In the genomic region with DNA sequence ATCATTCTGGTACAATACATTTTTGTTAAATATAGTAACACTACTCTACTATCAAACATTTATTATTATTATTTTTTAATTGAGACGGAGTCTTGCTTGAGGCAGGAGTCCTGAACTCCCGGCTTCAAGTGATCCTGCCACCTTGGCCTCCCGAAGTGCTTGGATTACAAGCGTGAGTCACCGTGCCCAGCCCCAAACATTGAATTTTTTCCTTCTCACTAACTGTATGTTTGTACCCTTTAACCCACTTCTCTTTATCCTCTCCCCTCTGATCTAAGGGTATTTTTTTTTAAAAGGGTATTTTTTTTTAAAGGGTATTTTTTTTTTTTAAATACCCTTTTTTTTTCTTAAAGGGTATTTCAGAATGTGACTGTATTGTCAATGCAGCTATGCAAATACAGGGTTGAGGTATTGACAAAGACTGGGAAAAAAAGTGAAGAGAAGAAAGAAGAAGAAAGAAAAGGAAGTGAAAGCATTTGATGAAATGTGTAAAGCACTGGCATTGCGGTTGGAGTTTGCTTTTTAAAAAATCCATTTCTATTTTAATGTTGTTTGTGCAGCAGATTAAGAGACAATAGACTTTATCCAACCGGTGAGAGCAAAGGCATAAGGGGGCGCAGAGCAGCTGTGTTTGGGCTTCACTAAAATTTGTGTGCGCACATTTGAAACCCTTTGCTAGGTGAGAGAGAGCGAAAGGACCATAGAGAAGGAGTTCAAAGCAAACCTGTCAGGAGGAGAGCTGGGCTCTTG, we compare ENCODE assay signal across 8 cellular contexts. TPM values are rescaled to one million over a fixed set of nuclear protein-coding genes. Genes with fewer than 3 reads are reported as not detected.
DNase-seq lines count a peak whose midpoint lies in the region; ATAC-seq and TF ChIP-seq lines count a peak whose summit lies in the region.

No MANE protein-coding gene starts in this region.

- H3K27me3 ChIP-seq in HUES48 (ENCODE audit: control insufficient read depth, insufficient read depth, low read length) = no peaks in the 10 kb centered on the region
- no peaks in the 10 kb centered on the region for H3K27me3 ChIP-seq in dorsolateral prefrontal cortex

- H3K4me3 ChIP-seq in GM12864 (ENCODE audit: low read depth, low read length) = peak overlapping the region; percentile 9; the same call in 1 of the 2 replicates
- H3K4me3 ChIP-seq in HUES48 (ENCODE audit: low read depth, low read length) = no peak overlapping the region
- H3K4me3 ChIP-seq in dorsolateral prefrontal cortex = peak overlapping the region in 10 of 59 donors; percentile 1 to 28 (median 10)

- H3K27ac ChIP-seq in HUES48 (ENCODE audit: low read depth, low read length) (peak overlapping the region; percentile 71), dorsolateral prefrontal cortex (peak overlapping the region in 43 of 59 donors; percentile 1 to 80 (median 45))

- no peaks in the 10 kb centered on the region for H3K36me3 Mint-ChIP-seq in chondrocyte (ENCODE audit: low read depth)

- no peak for TF ChIP-seq CTCF in GM12864 (IDR thresholded peaks at IDR 0.05; ENCODE audit: low read depth, low read length, missing control alignments)
- no peak for TF ChIP-seq CTCF in dorsolateral prefrontal cortex (IDR thresholded peaks at IDR 0.05 in 54 of 56, conservative IDR thresholded peaks at IDR 0.05 in 2 of 56; ENCODE audit: low read depth in 1 of 56, partially characterized antibody in 56 of 56)
- no peak for TF ChIP-seq CTCF in chondrocyte (IDR thresholded peaks at IDR 0.05)

- H3K4me3 Mint-ChIP-seq in chondrocyte (ENCODE audit: unreplicated experiment) = no peak overlapping the region

- H3K27me3 Mint-ChIP-seq in chondrocyte (ENCODE audit: low read depth) = peaks cover 3% of the 10 kb centered on the region

- H3K4me1 Mint-ChIP-seq in chondrocyte (ENCODE audit: low read depth) = no peaks in the 10 kb centered on the region

- no peaks in the 10 kb centered on the region; the same call in 1 of the 2 replicates for H3K9me3 ChIP-seq in HUES48 (ENCODE audit: control insufficient read depth, insufficient read depth, low read length)

- H3K9ac ChIP-seq in HUES48 (ENCODE audit: low read depth, low read length) = 0 out of 2 replicates have a peak overlapping the region, but pooled peaks have one; percentile 16

- H3K4me1 ChIP-seq in HUES48 (ENCODE audit: control insufficient read depth, insufficient read depth, low read length) = peaks cover 9% of the 10 kb centered on the region

- intact Hi-C loops in dorsolateral prefrontal cortex (cut with DNase I) = no loop called here

- DNase-seq in GM12864 (ENCODE audit: low read depth) (peak; percentile 52), dorsolateral prefrontal cortex (no peak), chondrocyte (ENCODE audit: low spot score) (no peak), hepatic stellate cell (ENCODE audit: low spot score) (no peak), NCI-H446 (lab: John Stamatoyannopoulos, UW) (no peak)
- DNase-seq in activated CD4-positive, alpha-beta T cell treated with anti-CD3 and anti-CD28 coated beads, Interleukin-2, amount 50 U/mL, for 1 hour = no peak

- no peaks in the 10 kb centered on the region for H3K36me3 ChIP-seq in HUES48 (ENCODE audit: control insufficient read depth, insufficient read depth, low read length)

- H3K27ac Mint-ChIP-seq in chondrocyte (ENCODE audit: unreplicated experiment) = no peak overlapping the region

- peaks cover 3% of the 10 kb centered on the region for H3K9me3 Mint-ChIP-seq in chondrocyte (ENCODE audit: low read depth)

- ATAC-seq in GM21576 (IDR thresholded peaks at IDR 0.05; ENCODE audit: unreplicated experiment) = peak; percentile 64

RNA-seq across cellular contexts. Expression of gene SYT17, which starts 42.3 kb away (rescaled TPM):
- total RNA-seq in dorsolateral prefrontal cortex (10 to 100 TPM; 10.7 to 47.8 (median 28.1) TPM), chondrocyte (0.46 to 0.97 TPM (median 0.60 TPM) in 3 replicates)
